Comparison of ENCODE assay signal across 17 cellular contexts in the genomic region with DNA sequence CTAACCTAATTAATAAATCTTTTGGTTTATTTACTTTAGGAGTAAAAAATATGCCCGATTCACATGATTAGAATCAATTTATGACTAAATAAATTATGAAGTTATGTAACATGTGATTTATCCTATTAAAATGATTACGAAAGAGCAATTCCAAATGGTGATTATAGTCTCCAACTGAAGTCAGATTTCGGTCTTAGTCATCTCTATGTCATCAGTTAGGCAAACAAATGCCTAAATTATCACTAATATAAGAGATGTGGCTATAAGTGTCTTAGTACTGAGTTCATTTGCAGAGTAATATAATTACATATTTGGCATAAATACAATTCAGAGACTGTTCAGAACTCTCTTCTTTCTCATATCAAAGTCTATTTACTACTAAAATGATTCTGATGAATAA.
DNase-seq lines count a peak whose midpoint lies in the region; ATAC-seq and TF ChIP-seq lines count a peak whose summit lies in the region.
"Had no signal": no experiment of that assay in that cellular context is flagged by ENCODE, and none has a peak within 500 bp of the region (broad histone marks: within the 10 kb centered on the region; RNA-seq: fewer than 3 reads in every experiment).

No MANE protein-coding gene starts in this region.

- H3K9me3 ChIP-seq in SK-N-SH (no peaks in the 10 kb centered on the region), vagina (no peaks in the 10 kb centered on the region)
- H3K9me3 ChIP-seq: MG63, thoracic aorta had no signal

- no peak overlapping the region for H3K4me2 ChIP-seq in SK-N-SH

- H3K9me2 ChIP-seq in SK-N-SH = no peaks in the 10 kb centered on the region

- H3K4me1 ChIP-seq in SK-N-SH (ENCODE audit: control insufficient read depth in 1 of 2, insufficient read depth in 2 of 2, low read depth in 1 of 2, low read length in 1 of 2) (peaks cover 3 to 44% of the 10 kb centered on the region in 2 experiments; a peak in 3 of 4 replicates), vagina (peaks cover 6% of the 10 kb centered on the region)

- H3K36me3 ChIP-seq in SK-N-SH (replicated peaks in 1 of 2; ENCODE audit: control insufficient read depth in 1 of 2, insufficient read depth in 2 of 2, low read length in 1 of 2) = no peaks in the 10 kb centered on the region
- no peaks in the 10 kb centered on the region for H3K36me3 ChIP-seq in vagina
- H3K36me3 ChIP-seq: MG63, thoracic aorta had no signal

- no peaks in the 10 kb centered on the region for H3F3A ChIP-seq in SK-N-SH (replicated peaks; ENCODE audit: insufficient read depth)

- H3K36me3 Mint-ChIP-seq in mesothelial cell of epicardium (no peaks in the 10 kb centered on the region), glutamatergic neuron (ENCODE audit: unreplicated experiment) (no peaks in the 10 kb centered on the region)
- H3K36me3 Mint-ChIP-seq: CD4-positive, CD25-positive, alpha-beta regulatory T cell had no signal

- intact Hi-C loops in vagina (cut with DNase I) = no loop called here
- intact Hi-C loops in left ventricle myocardium superior (cut with micrococcal nuclease) = no loop called here

- DNase-seq in HCEC 1CT (peak; percentile 91), SK-N-SH (no peak), fibroblast of peridontal ligament (ENCODE audit: extremely low read depth) (peak; percentile 51), vagina (ENCODE audit: extremely low spot score in 2 of 2) (no peak), left ventricle myocardium superior (no peak), mesothelial cell of epicardium (ENCODE audit: low spot score in 2 of 2, unreplicated experiment in 2 of 2) (no peak), glutamatergic neuron (no peak)
- DNase-seq: activated CD4-positive, alpha-beta T cell treated with anti-CD3 and anti-CD28 coated beads, Interleukin-2, amount 10 ng/mL, durations not matched to agents 7 days and 5 days; activated gamma-delta T cell treated with Interleukin-2 at 50 U/mL for 16 hours; anterior cingulate cortex; CD4-positive, CD25-positive, alpha-beta regulatory T cell; MG63; naive B cell; NCI-H187; Right ventricle myocardium superior; T-helper 1 cell had no signal

- no peak for TF ChIP-seq POLR2A in vagina (IDR thresholded peaks at IDR 0.05)

- no peak for TF ChIP-seq EP300 in SK-N-SH (IDR thresholded peaks at IDR 0.05; ENCODE audit: borderline replicate concordance in 1 of 2, low read depth in 1 of 2, low read length in 1 of 2)

- no peak overlapping the region for H3K9ac ChIP-seq in SK-N-SH

- H3K27me3 ChIP-seq in SK-N-SH (ENCODE audit: insufficient read depth) = no peaks in the 10 kb centered on the region
- no peaks in the 10 kb centered on the region for H3K27me3 ChIP-seq in vagina
- H3K27me3 ChIP-seq: MG63 had no signal

- no peak for TF ChIP-seq CTCF in SK-N-SH (IDR thresholded peaks at IDR 0.05)
- TF ChIP-seq CTCF in vagina (IDR thresholded peaks at IDR 0.05) = no peak
- no peak for TF ChIP-seq CTCF in mesothelial cell of epicardium (IDR thresholded peaks at IDR 0.05; ENCODE audit: unreplicated experiment)
- TF ChIP-seq CTCF in glutamatergic neuron (IDR thresholded peaks at IDR 0.05; ENCODE audit: partially characterized antibody, unreplicated experiment) = no peak

- no peaks in the 10 kb centered on the region for H4K20me1 ChIP-seq in SK-N-SH (ENCODE audit: insufficient read depth)

- H3K27ac ChIP-seq in SK-N-SH (ENCODE audit: low read depth in 2 of 2, low read length in 1 of 2) (0 out of 4 replicates have a peak overlapping the region, but pooled peaks of 1 of the 2 experiments have one; percentile 31), vagina (peak overlapping the region; percentile 50)
- H3K27ac ChIP-seq: thoracic aorta had no signal

- H3K4me1 Mint-ChIP-seq in mesothelial cell of epicardium = peaks cover 22% of the 10 kb centered on the region
- H3K4me1 Mint-ChIP-seq in glutamatergic neuron (ENCODE audit: low read depth, unreplicated experiment) = no peaks in the 10 kb centered on the region
- H3K4me1 Mint-ChIP-seq: activated CD4-positive, alpha-beta T cell treated with anti-CD3 and anti-CD28 coated beads, Interleukin-2, amount 10 ng/mL, durations not matched to agents 7 days and 5 days; CD4-positive, CD25-positive, alpha-beta regulatory T cell; naive B cell had no signal

- H3K4me3 Mint-ChIP-seq in mesothelial cell of epicardium (no peak overlapping the region), glutamatergic neuron (ENCODE audit: unreplicated experiment) (no peak overlapping the region)
- H3K4me3 Mint-ChIP-seq: activated CD4-positive, alpha-beta T cell treated with anti-CD3 and anti-CD28 coated beads, Interleukin-2, amount 10 ng/mL, durations not matched to agents 7 days and 5 days; CD4-positive, CD25-positive, alpha-beta regulatory T cell; naive B cell had no signal

- H3K27ac Mint-ChIP-seq in mesothelial cell of epicardium (no peak overlapping the region), glutamatergic neuron (ENCODE audit: unreplicated experiment) (no peak overlapping the region)
- H3K27ac Mint-ChIP-seq: activated CD4-positive, alpha-beta T cell treated with anti-CD3 and anti-CD28 coated beads, Interleukin-2, amount 10 ng/mL, durations not matched to agents 7 days and 5 days; CD4-positive, CD25-positive, alpha-beta regulatory T cell; naive B cell had no signal

- H3K79me2 ChIP-seq in SK-N-SH (ENCODE audit: insufficient read depth) = no peaks in the 10 kb centered on the region

- POLR2A ChIA-PET in SK-N-SH (lab: Yijun Ruan, JAX) = no interaction called here

- no peak for ATAC-seq in left ventricle myocardium superior

- no peaks in the 10 kb centered on the region for H3K9me3 Mint-ChIP-seq in mesothelial cell of epicardium
- H3K9me3 Mint-ChIP-seq in glutamatergic neuron (ENCODE audit: unreplicated experiment) = peaks cover 1% of the 10 kb centered on the region
- H3K9me3 Mint-ChIP-seq: activated CD4-positive, alpha-beta T cell treated with anti-CD3 and anti-CD28 coated beads, Interleukin-2, amount 10 ng/mL, durations not matched to agents 7 days and 5 days; naive B cell had no signal

- no peak overlapping the region for H2AFZ ChIP-seq in SK-N-SH (ENCODE audit: low read depth)

- no peak for TF ChIP-seq RAD21 in SK-N-SH (IDR thresholded peaks at IDR 0.05; ENCODE audit: low read length)

- H3K4me3 ChIP-seq in SK-N-SH (ENCODE audit: low read depth in 2 of 2, low read length in 1 of 2) (no peak overlapping the region), vagina (no peak overlapping the region)
- H3K4me3 ChIP-seq: MG63, thoracic aorta had no signal

- no peaks in the 10 kb centered on the region for H3K27me3 Mint-ChIP-seq in mesothelial cell of epicardium (ENCODE audit: low read depth)
- no peaks in the 10 kb centered on the region for H3K27me3 Mint-ChIP-seq in glutamatergic neuron (ENCODE audit: unreplicated experiment)
- H3K27me3 Mint-ChIP-seq: CD4-positive, CD25-positive, alpha-beta regulatory T cell had no signal

- WGBS in SK-N-SH (ENCODE audit: low lambda C conversion rate) = 19% methylated on average over 3 of the region's 3 CpGs

- CTCF ChIA-PET in SK-N-SH (lab: Yijun Ruan, JAX) = interaction anchor here (1.0 kb wide), 1 partner anchor 22 kb away, joined by 3 read pairs; no protein-coding TSS in a partner anchor

TF ChIP-seq in SK-N-SH, 30 proteins besides CTCF, POLR2A, EP300 and RAD21:
- TF ChIP-seq MXI1 (IDR thresholded peaks at IDR 0.05; ENCODE audit: low read depth, low read length) (no peak), FOSL2 (IDR thresholded peaks at IDR 0.05; ENCODE audit: borderline replicate concordance, low read depth) (peak; percentile 45; the same call in 1 of the 2 replicates), TCF12 (IDR thresholded peaks at IDR 0.05) (0 out of 2 replicates have a peak, but pooled peaks have one; percentile 24), CHD2 (IDR thresholded peaks at IDR 0.05; ENCODE audit: low read length, partially characterized antibody) (no peak), JUND (IDR thresholded peaks at IDR 0.05) (0 out of 2 replicates have a peak, but pooled peaks have one; percentile 5), RFX5 (IDR thresholded peaks at IDR 0.05; ENCODE audit: low read length) (no peak)
- TF ChIP-seq, protein P1, sequence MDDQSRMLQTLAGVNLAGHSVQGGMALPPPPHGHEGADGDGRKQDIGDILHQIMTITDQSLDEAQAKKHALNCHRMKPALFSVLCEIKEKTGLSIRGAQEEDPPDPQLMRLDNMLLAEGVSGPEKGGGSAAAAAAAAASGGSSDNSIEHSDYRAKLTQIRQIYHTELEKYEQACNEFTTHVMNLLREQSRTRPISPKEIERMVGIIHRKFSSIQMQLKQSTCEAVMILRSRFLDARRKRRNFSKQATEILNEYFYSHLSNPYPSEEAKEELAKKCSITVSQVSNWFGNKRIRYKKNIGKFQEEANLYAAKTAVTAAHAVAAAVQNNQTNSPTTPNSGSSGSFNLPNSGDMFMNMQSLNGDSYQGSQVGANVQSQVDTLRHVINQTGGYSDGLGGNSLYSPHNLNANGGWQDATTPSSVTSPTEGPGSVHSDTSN (IDR thresholded peaks at IDR 0.05) = 0 out of 2 replicates have a peak, but pooled peaks have one; percentile 10

Comparison
In these comparisons a context has a peak if more than half of its experiments do, and no peak if none do; other contexts are left out.
1. DNase-seq: peak in HCEC 1CT (single experiment) and fibroblast of peridontal ligament (single experiment); none in SK-N-SH (single experiment), vagina (0 of 2), left ventricle myocardium superior (single experiment), mesothelial cell of epicardium (0 of 2) and glutamatergic neuron (single experiment).